23 cellular contexts compared by ENCODE assay signal in the genomic region with DNA sequence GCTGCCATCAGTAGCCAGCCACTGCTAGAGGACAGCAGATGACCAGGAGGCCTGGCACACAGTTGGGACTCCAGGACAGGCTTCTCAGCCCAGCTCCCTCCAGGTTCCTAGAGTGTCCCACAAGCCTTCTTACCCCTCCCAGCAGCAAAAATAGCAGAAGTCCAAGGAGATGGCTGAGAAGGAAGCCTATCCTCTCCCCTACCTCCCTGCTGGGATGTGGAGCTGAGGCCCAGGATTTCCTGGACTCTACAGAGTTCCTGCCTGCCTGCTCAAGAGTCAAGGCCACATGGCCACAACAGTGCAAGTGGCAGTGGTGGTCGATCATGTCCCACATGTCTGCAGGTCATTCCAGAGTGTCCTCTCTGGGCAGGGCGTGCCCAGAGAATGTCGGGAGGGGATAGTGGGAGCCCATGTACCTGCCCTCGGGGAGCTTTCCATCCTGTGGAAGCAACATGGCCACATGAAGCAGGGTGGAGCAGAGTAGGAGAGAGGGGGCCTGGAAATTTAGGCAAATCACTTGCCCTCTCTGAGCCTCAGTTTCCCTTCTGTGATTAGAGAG. TPM values are rescaled to one million over a fixed set of nuclear protein-coding genes. Genes with fewer than 3 reads are reported as not detected.
DNase-seq lines count a peak whose midpoint lies in the region; ATAC-seq, FAIRE-seq and TF ChIP-seq lines count a peak whose summit lies in the region.
"Had no signal": no experiment of that assay in that cellular context is flagged by ENCODE, and none has a peak within 500 bp of the region (broad histone marks: within the 10 kb centered on the region; RNA-seq: fewer than 3 reads in every experiment).

No MANE protein-coding gene starts in this region.

- no peak overlapping the region for H3K4me3 ChIP-seq in IMR-90 (ENCODE audit: insufficient read depth, low read depth, low read length)
- H3K4me3 ChIP-seq in K562, result no peak overlapping the region
- H3K4me3 ChIP-seq in neutrophil (ENCODE audit: low read depth in 1 of 2, low read length in 1 of 2), result no peak overlapping the region
- no peak overlapping the region for H3K4me3 ChIP-seq in colonic mucosa
- H3K4me3 ChIP-seq: BLaER1 had no signal

- peak overlapping the region; percentile 33; the same call in 1 of the 2 replicates for H2AK5ac ChIP-seq in IMR-90 (ENCODE audit: low read depth, low read length)

- H3K4me2 ChIP-seq in IMR-90 (ENCODE audit: low read depth, low read length), result no peak overlapping the region
- no peak overlapping the region for H3K4me2 ChIP-seq in K562 (ENCODE audit: insufficient read depth, low read length)
- H3K4me2 ChIP-seq: BLaER1 had no signal

- POLR2A ChIA-PET in activated CD4-positive, alpha-beta T cell treated with anti-CD3 and anti-CD28 coated beads, Interleukin-2, amount 10 ng/mL, durations not matched to agents 7 days and 5 days (lab: Charles Lee), result no interaction called here
- POLR2A ChIA-PET in IMR-90 (lab: Charles Lee; ENCODE audit: unreplicated experiment), result no interaction called here
- POLR2A ChIA-PET in K562 (lab: Yijun Ruan, JAX), result interaction anchor here (0.6 to 1.5 kb wide), 5 partner anchors 10 to 932 kb away, joined by 3 to 7 read pairs (median 4); partner anchors contain the start of gene HDAC5

- H2AK9ac ChIP-seq in IMR-90 (replicated peaks; ENCODE audit: low read depth, low read length, poor library complexity), result no peak overlapping the region

- no peak overlapping the region for H2BK5ac ChIP-seq in IMR-90 (ENCODE audit: low read depth, low read length, poor library complexity, severe bottlenecking)

- H2BK120ac ChIP-seq in IMR-90 (ENCODE audit: low read depth, low read length), result no peak overlapping the region

- H3K79me1 ChIP-seq in IMR-90 (ENCODE audit: low read depth in 1 of 2, low read length in 2 of 2), result no peaks in the 10 kb centered on the region; a peak in 1 of 4 replicates

- no peaks in the 10 kb centered on the region for H3K9me3 ChIP-seq in IMR-90 (ENCODE audit: control insufficient read depth, insufficient read depth, low read length)
- no peaks in the 10 kb centered on the region for H3K9me3 ChIP-seq in K562 (replicated peaks; ENCODE audit: control insufficient read depth, insufficient read depth, low read depth, low read length)
- no peaks in the 10 kb centered on the region for H3K9me3 ChIP-seq in neutrophil
- H3K9me3 ChIP-seq in colonic mucosa, result no peaks in the 10 kb centered on the region
- H3K9me3 ChIP-seq: BLaER1 had no signal

- H3K27ac ChIP-seq in IMR-90 (ENCODE audit: insufficient read depth, low read length) (no peak overlapping the region), K562 (ENCODE audit: extremely low read depth, low read depth, low read length) (no peak overlapping the region; the same call in 2 of the 3 replicates), neutrophil (peak overlapping the region; percentile 40), colonic mucosa (no peak overlapping the region)
- H3K27ac ChIP-seq: BLaER1, HL-60 had no signal

- H3K36me3 ChIP-seq in IMR-90 (ENCODE audit: control insufficient read depth, insufficient read depth, low read length) (no peaks in the 10 kb centered on the region), K562 (ENCODE audit: control insufficient read depth, insufficient read depth, low read length) (no peaks in the 10 kb centered on the region), neutrophil (no peaks in the 10 kb centered on the region), colonic mucosa (no peaks in the 10 kb centered on the region)
- H3K36me3 ChIP-seq: BLaER1 had no signal

- ATAC-seq in IMR-90 (ENCODE audit: low read depth), result no peak
- ATAC-seq in K562, result no peak

- H2BK15ac ChIP-seq in IMR-90 (ENCODE audit: low read depth, low read length), result no peak overlapping the region; the same call in 2 of the 3 replicates

- CTCF ChIA-PET in activated CD4-positive, alpha-beta T cell treated with anti-CD3 and anti-CD28 coated beads, Interleukin-2, amount 10 ng/mL, durations not matched to agents 7 days and 5 days (lab: Charles Lee), result interaction anchor here (0.6 to 2.4 kb wide), 2 partner anchors 11 to 1868 kb away, joined by 3 to 9 read pairs; partner anchors contain the start of gene HDAC5
- CTCF ChIA-PET in IMR-90 (lab: Yijun Ruan, JAX), result no interaction called here
- CTCF ChIA-PET in K562 (lab: Yijun Ruan, JAX; ENCODE audit: low intra/inter-chr PET ratio), result no interaction called here

- H2BK20ac ChIP-seq in IMR-90 (ENCODE audit: low read depth, low read length), result no peak overlapping the region

- H3K18ac ChIP-seq in IMR-90 (ENCODE audit: low read depth, low read length), result no peak overlapping the region

- H3K4me1 Mint-ChIP-seq in activated CD4-positive, alpha-beta T cell treated with anti-CD3 and anti-CD28 coated beads, Interleukin-2, amount 10 ng/mL, durations not matched to agents 7 days and 5 days, result peaks cover 13% of the 10 kb centered on the region

- no peak overlapping the region for H3K14ac ChIP-seq in IMR-90 (replicated peaks; ENCODE audit: low read depth, low read length)

- H2AFZ ChIP-seq in IMR-90 (replicated peaks; ENCODE audit: low read length, poor library complexity), result no peak overlapping the region
- peak overlapping the region; percentile 64; the same call in 1 of the 2 replicates for H2AFZ ChIP-seq in K562 (ENCODE audit: low read depth, low read length)

- TF ChIP-seq RAD21 in IMR-90 (IDR thresholded peaks at IDR 0.05; ENCODE audit: low read length), result no peak
- no peak for TF ChIP-seq RAD21 in K562 (CRISPR knock-in tag; conservative IDR thresholded peaks at IDR 0.05 in 1 of 2, IDR thresholded peaks at IDR 0.05 in 1 of 2)

- H3K27ac Mint-ChIP-seq in activated CD4-positive, alpha-beta T cell treated with anti-CD3 and anti-CD28 coated beads, Interleukin-2, amount 10 ng/mL, durations not matched to agents 7 days and 5 days, result peak overlapping the region; percentile 13
- H3K27ac Mint-ChIP-seq: IgD-negative memory B cell had no signal

- WGBS in IMR-90 (ENCODE audit: extremely low coverage in 2 of 2, insufficient read length in 1 of 2), 2 experiments, result 80% methylated on average over 2 of the region's 4 CpGs; no CpG with 5 or more reads in 1 of the 2 experiments
- 78% methylated on average over 4 of the region's 4 CpGs for WGBS in K562 (ENCODE audit: insufficient coverage, low coverage, missing lambda C conversion rate)

- no peak overlapping the region for H3K56ac ChIP-seq in IMR-90 (ENCODE audit: extremely low read depth, insufficient read depth, low read length)

- no peak for DNase-seq in activated CD4-positive, alpha-beta T cell treated with anti-CD3 and anti-CD28 coated beads, Interleukin-2, amount 10 ng/mL, durations not matched to agents 7 days and 5 days
- no peak for DNase-seq in activated CD4-positive, alpha-beta T cell treated with anti-CD3 and anti-CD28 coated beads for 1 hour
- DNase-seq in IMR-90 (no peak), K562 (ENCODE audit: extremely low read depth in 1 of 4, low spot score in 3 of 4) (no peak), NCI-H2171 treated with DMSO at 0.1 percent for 48 hours (lab: John Stamatoyannopoulos, UW) (no peak), mesenteric fat pad (ENCODE audit: low spot score) (no peak), colonic mucosa (no peak)
- DNase-seq: 8988T; CD4-positive, alpha-beta memory T cell; DMS153; DMS79; GDM1; GOT3; H9 had no signal

- no peaks in the 10 kb centered on the region for H3K36me3 Mint-ChIP-seq in activated CD4-positive, alpha-beta T cell treated with anti-CD3 and anti-CD28 coated beads, Interleukin-2, amount 10 ng/mL, durations not matched to agents 7 days and 5 days (ENCODE audit: low read depth)
- H3K36me3 Mint-ChIP-seq: CD14-positive monocyte; CD4-positive, alpha-beta memory T cell; IgD-negative memory B cell had no signal

- no peaks in the 10 kb centered on the region for H3K9me3 Mint-ChIP-seq in activated CD4-positive, alpha-beta T cell treated with anti-CD3 and anti-CD28 coated beads, Interleukin-2, amount 10 ng/mL, durations not matched to agents 7 days and 5 days
- H3K9me3 Mint-ChIP-seq: CD4-positive, alpha-beta memory T cell; H9; IgD-negative memory B cell had no signal

- H3K79me2 ChIP-seq in K562 (ENCODE audit: control insufficient read depth, insufficient read depth, low read length), result no peaks in the 10 kb centered on the region

- no peak overlapping the region for H3K4me3 Mint-ChIP-seq in activated CD4-positive, alpha-beta T cell treated with anti-CD3 and anti-CD28 coated beads, Interleukin-2, amount 10 ng/mL, durations not matched to agents 7 days and 5 days
- H3K4me3 Mint-ChIP-seq: CD14-positive monocyte, H9, IgD-negative memory B cell had no signal

- H4K20me1 ChIP-seq in IMR-90 (ENCODE audit: insufficient read depth, low read length) (no peaks in the 10 kb centered on the region), K562 (replicated peaks; ENCODE audit: control insufficient read depth, insufficient read depth, low read length) (no peaks in the 10 kb centered on the region)
- H4K20me1 ChIP-seq: BLaER1 had no signal

- H3K27me3 Mint-ChIP-seq in activated CD4-positive, alpha-beta T cell treated with anti-CD3 and anti-CD28 coated beads, Interleukin-2, amount 10 ng/mL, durations not matched to agents 7 days and 5 days, result no peaks in the 10 kb centered on the region

- no peak overlapping the region for H3K23ac ChIP-seq in IMR-90 (ENCODE audit: low read depth, low read length)

- intact Hi-C loops in IMR-90 (cut with micrococcal nuclease) (no loop called here), K562 (cut with micrococcal nuclease) (no loop called here), colonic mucosa (cut with DNase I) (no loop called here)

- no peak for TF ChIP-seq EP300 in K562 (IDR thresholded peaks at IDR 0.05; ENCODE audit: low read length)

- TF ChIP-seq POLR2A in IMR-90 (IDR thresholded peaks at IDR 0.05; ENCODE audit: low read depth, low read length), result no peak
- no peak for TF ChIP-seq POLR2A in K562 (conservative IDR thresholded peaks at IDR 0.05)

- peaks cover 9% of the 10 kb centered on the region for H3K4me1 ChIP-seq in IMR-90 (ENCODE audit: control insufficient read depth, insufficient read depth, low read length)
- H3K4me1 ChIP-seq in K562 (replicated peaks in 1 of 2; ENCODE audit: control insufficient read depth in 2 of 2, insufficient read depth in 2 of 2, low read length in 2 of 2), result peaks cover 24 to 29% of the 10 kb centered on the region in 2 experiments
- H3K4me1 ChIP-seq in neutrophil (ENCODE audit: control insufficient read depth in 1 of 2, insufficient read depth in 1 of 2, low read depth in 1 of 2, low read length in 1 of 2), result peaks cover 12 to 21% of the 10 kb centered on the region in 2 experiments
- H3K4me1 ChIP-seq in colonic mucosa, result no peaks in the 10 kb centered on the region

- H3K27me3 ChIP-seq in IMR-90 (ENCODE audit: control insufficient read depth, insufficient read depth, low read length) (no peaks in the 10 kb centered on the region), K562 (ENCODE audit: control insufficient read depth in 2 of 2, insufficient read depth in 2 of 2, low read length in 2 of 2) (no peaks in the 10 kb centered on the region), neutrophil (peaks cover 16% of the 10 kb centered on the region), colonic mucosa (no peaks in the 10 kb centered on the region)
- H3K27me3 ChIP-seq: BLaER1 had no signal

- BruUV-seq in IMR-90 (replicated peaks; lab: Mats Ljungman, UMichigan), result no TSS peak
- no TSS peak for BruUV-seq in K562 (replicated peaks; lab: Mats Ljungman, UMichigan)

- no peak overlapping the region for H3K9ac ChIP-seq in IMR-90 (ENCODE audit: low read depth, low read length)
- H3K9ac ChIP-seq in K562 (ENCODE audit: insufficient read depth in 1 of 2, low read depth in 2 of 2, low read length in 2 of 2), result peak overlapping the region in 1 of 2 experiments; percentile 74; a peak in 1 of 4 replicates
- H3K9ac ChIP-seq in colonic mucosa (ENCODE audit: low read depth in 2 of 2, low read length in 2 of 2), result no peak overlapping the region
- H3K9ac ChIP-seq: BLaER1 had no signal

- in situ Hi-C loops in IMR-90 (cut with MboI; ENCODE audit: low sequenced_read_pairs), result no loop called here
- in situ Hi-C loops in K562 (cut with MboI), result no loop called here

- TF ChIP-seq CTCF in IMR-90 (conservative IDR thresholded peaks at IDR 0.05; ENCODE audit: low read depth, low read length) (no peak), K562 (IDR thresholded peaks at IDR 0.05 in 2 of 3, conservative IDR thresholded peaks at IDR 0.05 in 1 of 3; ENCODE audit: insufficient read depth in 2 of 3, low read depth in 1 of 3, low read length in 3 of 3) (no peak), neutrophil (IDR thresholded peaks at IDR 0.05) (no peak), colonic mucosa (IDR thresholded peaks at IDR 0.05) (no peak)

- H4K91ac ChIP-seq in IMR-90 (ENCODE audit: insufficient read depth, low read depth, low read length), result no peak overlapping the region; the same call in 1 of the 2 replicates

- no peak for FAIRE-seq in K562 (lab: Jason Lieb, UNC)
- FAIRE-seq: GM12892 had no signal

- H4K5ac ChIP-seq in IMR-90 (ENCODE audit: low read depth, low read length), result no peak overlapping the region

- H3K9me1 ChIP-seq in IMR-90 (ENCODE audit: insufficient read depth, low read length) (peaks cover 16% of the 10 kb centered on the region), K562 (ENCODE audit: control insufficient read depth, insufficient read depth, low read length) (no peaks in the 10 kb centered on the region)

- no peak overlapping the region for H3K4ac ChIP-seq in IMR-90 (ENCODE audit: low read depth, low read length)

- H4K8ac ChIP-seq in IMR-90 (ENCODE audit: low read depth in 2 of 2, low read length in 2 of 2), result no peak overlapping the region

- dilution Hi-C loops in IMR-90 (cut with HindIII; ENCODE audit: low sequenced_read_pairs, unreplicated experiment), result no loop called here

RNA-seq across cellular contexts. Expression of gene HROB, which starts 7.7 kb away (rescaled TPM):
- 10 to 100 TPM; 15.1 to 16.4 TPM for total RNA-seq in activated CD4-positive, alpha-beta T cell treated with anti-CD3 and anti-CD28 coated beads, Interleukin-2, amount 10 ng/mL, durations not matched to agents 7 days and 5 days
- 2.8 and 3.2 TPM in 2 replicates for total RNA-seq in IMR-90 (2012; rRNA removed)
- 4.0 and 4.4 TPM in 2 replicates for polyA plus RNA-seq in IMR-90 (2012; rRNA removed)
- 1.8 TPM in 2 replicates for polyA plus RNA-seq in IMR-90 (2012; cell fraction: cytosol; rRNA removed)
- polyA plus RNA-seq in IMR-90 (2012; cell fraction: nucleus; rRNA removed; ENCODE audit: low replicate concordance), result 6.9 and 8.0 TPM in 2 replicates
- 57.8 and 130 TPM in 2 replicates for total RNA-seq in K562 (2011; cell fraction: chromatin; rRNA removed; ENCODE audit: low replicate concordance)
- total RNA-seq in K562 (2011; cell fraction: nucleolus; rRNA removed), result 60.3 and 68.5 TPM in 2 replicates
- total RNA-seq in K562 (2011; cell fraction: nucleoplasm; rRNA removed), result 45.9 and 50.4 TPM in 2 replicates
- total RNA-seq in K562 (2014; rRNA removed), result 10.4 and 15.0 TPM in 2 replicates
- total RNA-seq in K562 (2014; rRNA removed; fragmentation: Illumina TruSeq; extraction: Trizol), result 7.1 and 9.3 TPM in 2 replicates
- 9.6 and 9.8 TPM in 2 replicates for total RNA-seq in K562 (2015; rRNA removed; fragmentation: Illumina TruSeq; extraction: Trizol)
- total RNA-seq in K562 (2021), result 17.5 and 20.1 TPM in 2 replicates
- polyA plus RNA-seq in K562 (2011; rRNA removed), result 11.9 and 25.9 TPM in 2 replicates
- 22.0 and 24.6 TPM in 2 replicates for polyA plus RNA-seq in K562 (2011; cell fraction: cytosol; rRNA removed)
- 34.5 and 44.9 TPM in 2 replicates for polyA plus RNA-seq in K562 (2011; cell fraction: nucleus; rRNA removed)
- 11.8 and 18.1 TPM in 2 replicates for polyA plus RNA-seq in K562 (2012)
- 18.9 and 19.5 TPM in 2 replicates for polyA plus RNA-seq in K562 (2014; fragmentation: Illumina TruSeq; extraction: Trizol)
- polyA plus RNA-seq in K562 (2014; fragmentation: Nextera tagmentation; extraction: Ambion mirVana), result 1 to 10 TPM; 6.6 to 6.7 TPM
- 10.6 and 13.5 TPM in 2 replicates for polyA plus RNA-seq in K562 (2014; rRNA removed)
- polyA minus RNA-seq in K562 (2011; rRNA and poly(A)+ RNA removed), result 21.5 and 22.0 TPM in 2 replicates
- polyA minus RNA-seq in K562 (2011; cell fraction: cytosol; rRNA and poly(A)+ RNA removed), result 15.9 and 16.5 TPM in 2 replicates
- polyA minus RNA-seq in K562 (2011; cell fraction: nucleus; rRNA and poly(A)+ RNA removed), result 10.0 and 13.3 TPM in 2 replicates
- 0.74 TPM for total RNA-seq in mesenteric fat pad
- 10 to 100 TPM in 1 of 2 donors, 1 to 10 TPM in 1; 2.7 to 11.5 TPM for total RNA-seq in colonic mucosa

RNA-seq across cellular contexts. Expression of gene HDAC5, which starts 10.6 kb away (rescaled TPM):
- 10 to 100 TPM; 27.0 to 32.3 TPM for total RNA-seq in activated CD4-positive, alpha-beta T cell treated with anti-CD3 and anti-CD28 coated beads, Interleukin-2, amount 10 ng/mL, durations not matched to agents 7 days and 5 days
- total RNA-seq in IMR-90 (2012; rRNA removed) (61.3 and 71.4 TPM in 2 replicates), K562 (2014; rRNA removed) (26.2 and 29.6 TPM in 2 replicates), K562 (2014; rRNA removed; fragmentation: Illumina TruSeq; extraction: Trizol) (4.7 and 6.5 TPM in 2 replicates), K562 (2015; rRNA removed; fragmentation: Illumina TruSeq; extraction: Trizol) (8.0 and 8.7 TPM in 2 replicates), K562 (2021) (23.1 and 25.1 TPM in 2 replicates), mesenteric fat pad (34.9 TPM), colonic mucosa (10 to 100 TPM; 19.0 to 26.6 TPM)
- polyA plus RNA-seq in IMR-90 (2012; rRNA removed) (47.0 and 50.0 TPM in 2 replicates), K562 (2011; rRNA removed) (24.0 and 36.0 TPM in 2 replicates), K562 (2014; fragmentation: Illumina TruSeq; extraction: Trizol) (16.4 and 20.5 TPM in 2 replicates), K562 (2014; fragmentation: Nextera tagmentation; extraction: Ambion mirVana) (under 1 TPM; 0.45 to 0.73 TPM), K562 (2014; rRNA removed) (18.6 and 20.2 TPM in 2 replicates)
- polyA plus RNA-seq in IMR-90 (2012; cell fraction: cytosol; rRNA removed), result 21.2 and 58.0 TPM in 2 replicates
- 87.7 and 169 TPM in 2 replicates for polyA plus RNA-seq in IMR-90 (2012; cell fraction: nucleus; rRNA removed; ENCODE audit: low replicate concordance)
- total RNA-seq in K562 (2011; cell fraction: chromatin; rRNA removed; ENCODE audit: low replicate concordance), result 27.5 and 79.4 TPM in 2 replicates
- total RNA-seq in K562 (2011; cell fraction: nucleolus; rRNA removed), result 54.3 and 56.9 TPM in 2 replicates
- 39.6 and 46.3 TPM in 2 replicates for total RNA-seq in K562 (2011; cell fraction: nucleoplasm; rRNA removed)
- polyA plus RNA-seq in K562 (2011; cell fraction: cytosol; rRNA removed), result 31.1 and 42.9 TPM in 2 replicates
- polyA plus RNA-seq in K562 (2011; cell fraction: nucleus; rRNA removed), result 34.0 and 43.6 TPM in 2 replicates
- polyA plus RNA-seq in K562 (2012), result 18.3 and 32.1 TPM in 2 replicates
- 17.7 and 29.2 TPM in 2 replicates for polyA minus RNA-seq in K562 (2011; rRNA and poly(A)+ RNA removed)
- polyA minus RNA-seq in K562 (2011; cell fraction: cytosol; rRNA and poly(A)+ RNA removed), result 26.6 and 29.1 TPM in 2 replicates
- 16.2 and 17.5 TPM in 2 replicates for polyA minus RNA-seq in K562 (2011; cell fraction: nucleus; rRNA and poly(A)+ RNA removed)

RNA-seq across cellular contexts. Expression of gene ASB16, which starts 36.5 kb away (rescaled TPM):
- total RNA-seq in activated CD4-positive, alpha-beta T cell treated with anti-CD3 and anti-CD28 coated beads, Interleukin-2, amount 10 ng/mL, durations not matched to agents 7 days and 5 days, result under 1 TPM in 1 of 2 experiments, not detected in 1; 0.30 TPM
- not detected in 2 replicates for total RNA-seq in IMR-90 (2012; rRNA removed)
- 0.05 and 0.06 TPM in 2 replicates for polyA plus RNA-seq in IMR-90 (2012; rRNA removed)
- 0.04 and 0.13 TPM in 2 replicates for polyA plus RNA-seq in IMR-90 (2012; cell fraction: cytosol; rRNA removed)
- 0.15 and 0.34 TPM in 2 replicates for polyA plus RNA-seq in IMR-90 (2012; cell fraction: nucleus; rRNA removed; ENCODE audit: low replicate concordance)
- total RNA-seq in K562 (2011; cell fraction: chromatin; rRNA removed; ENCODE audit: low replicate concordance), result 0.44 TPM in 1 of 2 replicates, not detected in the other
- total RNA-seq in K562 (2011; cell fraction: nucleolus; rRNA removed), result 0.33 and 0.39 TPM in 2 replicates
- total RNA-seq in K562 (2011; cell fraction: nucleoplasm; rRNA removed), result 0.31 TPM in 1 of 2 replicates, not detected in the other
- total RNA-seq in K562 (2014; rRNA removed), result not detected in 2 replicates
- total RNA-seq in K562 (2014; rRNA removed; fragmentation: Illumina TruSeq; extraction: Trizol), result not detected in 2 replicates
- total RNA-seq in K562 (2015; rRNA removed; fragmentation: Illumina TruSeq; extraction: Trizol), result not detected in 2 replicates
- not detected in 2 replicates for total RNA-seq in K562 (2021)
- polyA plus RNA-seq in K562 (2011; rRNA removed), result 0.07 and 0.14 TPM in 2 replicates
- 0.03 and 0.04 TPM in 2 replicates for polyA plus RNA-seq in K562 (2011; cell fraction: cytosol; rRNA removed)
- polyA plus RNA-seq in K562 (2011; cell fraction: nucleus; rRNA removed), result 0.07 and 0.24 TPM in 2 replicates
- polyA plus RNA-seq in K562 (2012), result 1.0 and 1.8 TPM in 2 replicates
- polyA plus RNA-seq in K562 (2014; fragmentation: Illumina TruSeq; extraction: Trizol), result not detected in 2 replicates
- under 1 TPM in 1 of 2 experiments, not detected in 1; 0.03 TPM for polyA plus RNA-seq in K562 (2014; fragmentation: Nextera tagmentation; extraction: Ambion mirVana)
- polyA plus RNA-seq in K562 (2014; rRNA removed), result 0.23 TPM in 1 of 2 replicates, not detected in the other
- not detected in 2 replicates for polyA minus RNA-seq in K562 (2011; rRNA and poly(A)+ RNA removed)
- polyA minus RNA-seq in K562 (2011; cell fraction: cytosol; rRNA and poly(A)+ RNA removed), result not detected in 2 replicates
- polyA minus RNA-seq in K562 (2011; cell fraction: nucleus; rRNA and poly(A)+ RNA removed), result not detected in 2 replicates
- not detected for total RNA-seq in mesenteric fat pad
- under 1 TPM in 1 of 2 donors, not detected in 1; 0.32 TPM for total RNA-seq in colonic mucosa
- total RNA-seq: CD4-positive, alpha-beta memory T cell; Daoy; HT1080 had no signal
- polyA plus RNA-seq: AG04450, CD14-positive monocyte, IgD-negative memory B cell had no signal

RNA-seq across cellular contexts. Expression of gene TMUB2, which starts 52.8 kb away (rescaled TPM):
- 10 to 100 TPM; 36.6 to 37.1 TPM for total RNA-seq in activated CD4-positive, alpha-beta T cell treated with anti-CD3 and anti-CD28 coated beads, Interleukin-2, amount 10 ng/mL, durations not matched to agents 7 days and 5 days
- total RNA-seq in IMR-90 (2012; rRNA removed) (16.5 and 17.8 TPM in 2 replicates), K562 (2014; rRNA removed) (16.3 and 25.4 TPM in 2 replicates), K562 (2014; rRNA removed; fragmentation: Illumina TruSeq; extraction: Trizol) (8.4 and 9.7 TPM in 2 replicates), K562 (2015; rRNA removed; fragmentation: Illumina TruSeq; extraction: Trizol) (15.6 and 15.8 TPM in 2 replicates), K562 (2021) (20.3 and 21.1 TPM in 2 replicates), mesenteric fat pad (35.8 TPM), colonic mucosa (10 to 100 TPM; 37.0 to 44.5 TPM)
- polyA plus RNA-seq in IMR-90 (2012; rRNA removed) (42.5 and 43.6 TPM in 2 replicates), K562 (2011; rRNA removed) (24.1 and 29.5 TPM in 2 replicates), K562 (2014; fragmentation: Illumina TruSeq; extraction: Trizol) (24.0 and 26.8 TPM in 2 replicates), K562 (2014; fragmentation: Nextera tagmentation; extraction: Ambion mirVana) (1 to 10 TPM; 4.1 to 6.2 TPM), K562 (2014; rRNA removed) (27.3 and 29.8 TPM in 2 replicates)
- polyA plus RNA-seq in IMR-90 (2012; cell fraction: cytosol; rRNA removed), result 20.7 and 37.7 TPM in 2 replicates
- 191 and 195 TPM in 2 replicates for polyA plus RNA-seq in IMR-90 (2012; cell fraction: nucleus; rRNA removed; ENCODE audit: low replicate concordance)
- total RNA-seq in K562 (2011; cell fraction: chromatin; rRNA removed; ENCODE audit: low replicate concordance), result 38.1 and 99.8 TPM in 2 replicates
- 73.8 and 91.2 TPM in 2 replicates for total RNA-seq in K562 (2011; cell fraction: nucleolus; rRNA removed)
- 60.6 and 66.9 TPM in 2 replicates for total RNA-seq in K562 (2011; cell fraction: nucleoplasm; rRNA removed)
- polyA plus RNA-seq in K562 (2011; cell fraction: cytosol; rRNA removed), result 31.6 and 38.9 TPM in 2 replicates
- polyA plus RNA-seq in K562 (2011; cell fraction: nucleus; rRNA removed), result 115 and 122 TPM in 2 replicates
- polyA plus RNA-seq in K562 (2012), result 20.3 and 28.3 TPM in 2 replicates
- 10.3 and 12.0 TPM in 2 replicates for polyA minus RNA-seq in K562 (2011; rRNA and poly(A)+ RNA removed)
- polyA minus RNA-seq in K562 (2011; cell fraction: cytosol; rRNA and poly(A)+ RNA removed), result 7.9 and 10.4 TPM in 2 replicates
- polyA minus RNA-seq in K562 (2011; cell fraction: nucleus; rRNA and poly(A)+ RNA removed), result 13.3 and 18.0 TPM in 2 replicates
